ENCODE assay signal across 15 cellular contexts in the genomic region with DNA sequence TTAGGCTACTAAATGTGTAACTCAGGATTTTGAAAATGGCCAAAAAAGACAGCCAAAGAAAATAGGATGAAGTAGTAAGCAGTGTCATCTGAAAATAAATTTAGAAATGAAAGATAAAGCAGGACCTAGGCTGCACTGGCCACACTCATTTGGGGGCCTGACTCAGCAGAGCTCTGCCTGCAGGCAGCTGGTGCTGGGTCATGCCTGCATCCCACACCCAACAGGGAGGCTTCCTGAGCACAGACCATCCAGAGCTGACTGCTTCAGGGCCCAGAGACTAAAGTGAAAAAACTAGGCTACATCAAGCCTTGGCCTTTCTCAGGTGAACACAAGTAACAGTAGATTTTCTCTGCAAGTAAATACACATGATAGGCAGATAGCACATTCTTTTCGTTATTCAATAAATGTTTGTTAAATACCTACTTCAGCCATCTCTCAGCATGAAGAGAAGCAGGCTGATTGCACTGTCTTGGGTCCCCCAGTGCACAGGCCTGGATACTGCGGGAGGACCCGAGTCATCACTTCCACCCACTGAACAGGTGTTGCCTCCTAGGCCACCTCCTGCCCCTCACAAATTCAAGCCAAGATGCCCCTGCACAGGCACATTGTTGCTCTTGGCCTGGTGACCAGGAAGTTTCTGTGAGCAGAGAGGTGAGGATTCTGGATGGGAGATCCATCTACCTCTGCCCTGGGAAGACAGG.
"Had no signal": no experiment of that assay in that cellular context is flagged by ENCODE, and none has a peak within 500 bp of the region (broad histone marks: within the 10 kb centered on the region; RNA-seq: fewer than 3 reads in every experiment).

No MANE protein-coding gene starts in this region.

- DNase-seq: activated CD4-positive, alpha-beta T cell treated with anti-CD3 and anti-CD28 coated beads, Interleukin-2, amount 50 U/mL, for 48 hours; activated CD8-positive, alpha-beta memory T cell treated with anti-CD3 and anti-CD28 coated beads, Interleukin-2, amount 10 ng/mL, durations not matched to agents 7 days and 5 days; activated gamma-delta T cell treated with Interleukin-2 at 50 U/mL for 16 hours; activated T-cell treated with anti-CD3 and anti-CD28 coated beads, Interleukin-2, amount 50 U/mL, for 4 hours; caudate nucleus; cortex of kidney; effector memory CD4-positive, alpha-beta T cell; hypothalamus; occipital lobe; sigmoid colon; stimulated activated CD4-positive, alpha-beta T cell treated with anti-CD3 and anti-CD28 coated beads, Interleukin-15, amount 100 ng/mL, for 24 hours; stimulated activated CD4-positive, alpha-beta T cell treated with anti-CD3 and anti-CD28 coated beads, Interleukin-4, amount 100 ng/mL, for 24 hours; stomach had no signal

- H3K27me3 ChIP-seq: sigmoid colon, stomach had no signal

- H3K36me3 ChIP-seq: prostate gland, sigmoid colon, stomach, thoracic aorta had no signal

- H3K4me3 ChIP-seq: prostate gland, sigmoid colon, stomach, thoracic aorta had no signal

- H3K27ac ChIP-seq: prostate gland, sigmoid colon, stomach, thoracic aorta had no signal

- H3K4me1 ChIP-seq: prostate gland, sigmoid colon, stomach had no signal

- H3K9me3 ChIP-seq: prostate gland, sigmoid colon, stomach, thoracic aorta had no signal
